Comparison of ENCODE assay signal across 1 cellular context in genomic region chr9:37290366-37290765, GRCh38.
TF ChIP-seq lines count a peak whose summit lies in the region.

No MANE protein-coding gene starts in this region.

TF ChIP-seq in GM23338, 12 proteins besides CTCF, POLR2A, EP300 and RAD21 (continued from another document):
- TF ChIP-seq ZNF462 (CRISPR knock-in tag; IDR thresholded peaks at IDR 0.05) (no peak), POLR2AphosphoS5 (IDR thresholded peaks at IDR 0.05; ENCODE audit: low read depth) (no peak), STAT1 (IDR thresholded peaks at IDR 0.05; ENCODE audit: unreplicated experiment) (no peak), NANOG (IDR thresholded peaks at IDR 0.05; ENCODE audit: borderline replicate concordance) (no peak), CREB1 (CRISPR knock-in tag; IDR thresholded peaks at IDR 0.05; ENCODE audit: low read depth) (no peak), ETS1 (IDR thresholded peaks at IDR 0.05) (no peak), REST (IDR thresholded peaks at IDR 0.05; ENCODE audit: unreplicated experiment) (no peak), EZH2 (IDR thresholded peaks at IDR 0.05; ENCODE audit: low read depth, unreplicated experiment) (no peak), JUNB (IDR thresholded peaks at IDR 0.05; ENCODE audit: unreplicated experiment) (no peak), ZNF114 (CRISPR knock-in tag; IDR thresholded peaks at IDR 0.05) (no peak)
